In genomic region chr16:4409081-4409932, GRCh38 we compare ENCODE assay signal across 9 cellular contexts. TPM values are rescaled to one million over a fixed set of nuclear protein-coding genes. Genes with fewer than 3 reads are reported as not detected.
A peak's percentile ranks its signal among the peaks of the same experiment; 100 is the strongest.
DNase-seq lines count a peak whose midpoint lies in the region; ATAC-seq and TF ChIP-seq lines count a peak whose summit lies in the region.
"Had no signal": no experiment of that assay in that cellular context is flagged by ENCODE, and none has a peak within 500 bp of the region (broad histone marks: within the 10 kb centered on the region; RNA-seq: fewer than 3 reads in every experiment).

No MANE protein-coding gene starts in this region.

- H3K4me3 Mint-ChIP-seq in activated CD4-positive, alpha-beta T cell treated with anti-CD3 and anti-CD28 coated beads, Interleukin-2, amount 10 ng/mL, durations not matched to agents 24 days and 14 days, result no peak overlapping the region

- peaks cover 47% of the 10 kb centered on the region for H3K36me3 Mint-ChIP-seq in activated CD4-positive, alpha-beta T cell treated with anti-CD3 and anti-CD28 coated beads, Interleukin-2, amount 10 ng/mL, durations not matched to agents 24 days and 14 days (ENCODE audit: low read depth)

- no peak overlapping the region for H3K27ac ChIP-seq in A673 (ENCODE audit: low read depth, low read length, poor library complexity, severe bottlenecking)
- peak overlapping the region; percentile 12 for H3K27ac ChIP-seq in RWPE2 (ENCODE audit: poor library complexity, severe bottlenecking)

- H3K36me3 ChIP-seq in A673 (ENCODE audit: insufficient read depth, low read length, poor library complexity, severe bottlenecking) (no peaks in the 10 kb centered on the region), H7 (replicated peaks; ENCODE audit: control insufficient read depth, insufficient read depth, low read length) (peaks cover 4% of the 10 kb centered on the region), RWPE2 (ENCODE audit: low read depth) (peaks cover 27% of the 10 kb centered on the region)

- peaks cover 24% of the 10 kb centered on the region for H3K4me1 Mint-ChIP-seq in activated CD4-positive, alpha-beta T cell treated with anti-CD3 and anti-CD28 coated beads, Interleukin-2, amount 10 ng/mL, durations not matched to agents 24 days and 14 days

- POLR2A ChIA-PET in A673 (lab: Charles Lee; ENCODE audit: low non-redundant PET), result no interaction called here

- H3K27me3 Mint-ChIP-seq in activated CD4-positive, alpha-beta T cell treated with anti-CD3 and anti-CD28 coated beads, Interleukin-2, amount 10 ng/mL, durations not matched to agents 24 days and 14 days, result no peaks in the 10 kb centered on the region

- DNase-seq in A673 (ENCODE audit: low spot score), result no peak
- peak; percentile 80 for DNase-seq in H7
- peak; percentile 61 for DNase-seq in RWPE2 (ENCODE audit: low spot score)
- peak; percentile 46 for DNase-seq in globus pallidus (ENCODE audit: low spot score)
- DNase-seq in HuH-7.5 (ENCODE audit: low spot score), result no peak
- DNase-seq in activated CD4-positive, alpha-beta T cell treated with anti-CD3 and anti-CD28 coated beads, Interleukin-2, amount 10 ng/mL, durations not matched to agents 24 days and 14 days, result no peak
- no peak for DNase-seq in activated CD4-positive, alpha-beta T cell treated with anti-CD3 and anti-CD28 coated beads for 1 hour
- DNase-seq in dedifferentiated amniotic fluid mesenchymal stem cell (ENCODE audit: extremely low spot score), result no peak
- DNase-seq: NCI-H1436 had no signal

- H3K9me3 ChIP-seq in A673 (ENCODE audit: low read depth, low read length, poor library complexity, severe bottlenecking) (no peaks in the 10 kb centered on the region), RWPE2 (ENCODE audit: severe bottlenecking) (no peaks in the 10 kb centered on the region)

- H3K4me3 ChIP-seq in A673 (ENCODE audit: low read depth, low read length, poor library complexity, severe bottlenecking) (no peak overlapping the region), H7 (ENCODE audit: insufficient read depth, low read depth, low read length) (no peak overlapping the region), RWPE2 (ENCODE audit: severe bottlenecking) (no peak overlapping the region)

- CTCF ChIA-PET in A673 (lab: Charles Lee), result no interaction called here

- H3K27me3 ChIP-seq in A673 (replicated peaks; ENCODE audit: insufficient read depth, low read depth, low read length, poor library complexity), result no peaks in the 10 kb centered on the region
- H3K27me3 ChIP-seq in H7 (ENCODE audit: control insufficient read depth, insufficient read depth, low read length), result no peaks in the 10 kb centered on the region
- no peaks in the 10 kb centered on the region for H3K27me3 ChIP-seq in RWPE2 (ENCODE audit: insufficient read depth, poor library complexity, severe bottlenecking)

- TF ChIP-seq CTCF in A673 (conservative IDR thresholded peaks at IDR 0.05; ENCODE audit: low read depth, low read length), result peak; percentile 29; the same call in 1 of the 2 replicates
- TF ChIP-seq CTCF in RWPE2 (IDR thresholded peaks at IDR 0.05; ENCODE audit: poor library complexity, severe bottlenecking), result peak; percentile 47

- H3K4me1 ChIP-seq in A673 (ENCODE audit: insufficient read depth, low read length, poor library complexity, severe bottlenecking) (no peaks in the 10 kb centered on the region), RWPE2 (ENCODE audit: insufficient read depth, poor library complexity, severe bottlenecking) (peaks cover 15% of the 10 kb centered on the region)

- no peaks in the 10 kb centered on the region for H3K9me3 Mint-ChIP-seq in activated CD4-positive, alpha-beta T cell treated with anti-CD3 and anti-CD28 coated beads, Interleukin-2, amount 10 ng/mL, durations not matched to agents 24 days and 14 days

- ATAC-seq in RWPE2 (ENCODE audit: low read depth), result peak; percentile 69

- no TSS peak for BruUV-seq in A673 (replicated peaks; lab: Mats Ljungman, UMichigan)

- intact Hi-C loops in A673 (cut with micrococcal nuclease; ENCODE audit: unreplicated experiment), result loop anchor here (10.0 kb wide), 1 partner anchor 545 kb away; the partner anchor contains the start of gene SEC14L5
- intact Hi-C loops in activated CD4-positive, alpha-beta T cell treated with anti-CD3 and anti-CD28 coated beads, Interleukin-2, amount 10 ng/mL, durations not matched to agents 24 days and 14 days (cut with micrococcal nuclease), result no loop called here

- no peak overlapping the region for H3K27ac Mint-ChIP-seq in activated CD4-positive, alpha-beta T cell treated with anti-CD3 and anti-CD28 coated beads, Interleukin-2, amount 10 ng/mL, durations not matched to agents 24 days and 14 days

RNA-seq across cellular contexts. Expression of gene CORO7, which starts 7.1 kb away (rescaled TPM):
- total RNA-seq in A673 (2021), result 24.4 and 31.2 TPM in 2 replicates
- total RNA-seq in H7 (2014; rRNA removed; shearing (Covaris generic)), result 37.9 and 45.5 TPM in 2 replicates
- 86.3 and 93.3 TPM in 2 replicates for total RNA-seq in activated CD4-positive, alpha-beta T cell treated with anti-CD3 and anti-CD28 coated beads, Interleukin-2, amount 10 ng/mL, durations not matched to agents 24 days and 14 days

RNA-seq across cellular contexts. Expression of gene DNAJA3, which starts 16.4 kb away (rescaled TPM):
- 101 and 105 TPM in 2 replicates for total RNA-seq in A673 (2021)
- total RNA-seq in H7 (2014; rRNA removed; shearing (Covaris generic)), result 85.5 and 87.8 TPM in 2 replicates
- total RNA-seq in activated CD4-positive, alpha-beta T cell treated with anti-CD3 and anti-CD28 coated beads, Interleukin-2, amount 10 ng/mL, durations not matched to agents 24 days and 14 days, result 106 and 108 TPM in 2 replicates

RNA-seq across cellular contexts. Expression of gene VASN, which starts 37.7 kb away (rescaled TPM):
- total RNA-seq in A673 (2021), result 5.4 and 6.6 TPM in 2 replicates
- 3.7 and 4.6 TPM in 2 replicates for total RNA-seq in H7 (2014; rRNA removed; shearing (Covaris generic))
- total RNA-seq in activated CD4-positive, alpha-beta T cell treated with anti-CD3 and anti-CD28 coated beads, Interleukin-2, amount 10 ng/mL, durations not matched to agents 24 days and 14 days, result 0.16 TPM in 1 of 2 replicates, not detected in the other

RNA-seq across cellular contexts. Expression of gene PAM16, which starts 58.2 kb away (rescaled TPM):
- 89.7 and 90.3 TPM in 2 replicates for total RNA-seq in A673 (2021)
- total RNA-seq in H7 (2014; rRNA removed; shearing (Covaris generic)), result 92.3 and 115 TPM in 2 replicates
- 93.5 and 104 TPM in 2 replicates for total RNA-seq in activated CD4-positive, alpha-beta T cell treated with anti-CD3 and anti-CD28 coated beads, Interleukin-2, amount 10 ng/mL, durations not matched to agents 24 days and 14 days

Comparison
In these comparisons a context has a peak if more than half of its experiments do, and no peak if none do; other contexts are left out.
1. DNase-seq: peak in H7 (single experiment), RWPE2 (single experiment) and globus pallidus (single experiment); none in A673 (single experiment), HuH-7.5 (single experiment), activated CD4-positive, alpha-beta T cell treated with anti-CD3 and anti-CD28 coated beads, Interleukin-2, amount 10 ng/mL, durations not matched to agents 24 days and 14 days (single experiment), activated CD4-positive, alpha-beta T cell treated with anti-CD3 and anti-CD28 coated beads for 1 hour (single experiment) and dedifferentiated amniotic fluid mesenchymal stem cell (single experiment).